Comparison of ENCODE assay signal across 17 cellular contexts in genomic region chr9:137564817-137565411, GRCh38.
"Had no signal": no experiment of that assay in that cellular context is flagged by ENCODE, and none has a peak within 500 bp of the region (broad histone marks: within the 10 kb centered on the region; RNA-seq: fewer than 3 reads in every experiment).

No MANE protein-coding gene starts in this region.

- H3K27ac ChIP-seq: epithelial cell of prostate, hepatocyte, parathyroid adenoma, right lobe of liver, testis had no signal

- H3K9me3 ChIP-seq: right lobe of liver, testis had no signal

- H3K4me1 Mint-ChIP-seq: endodermal cell had no signal

- H3K27me3 ChIP-seq: hepatocyte, right lobe of liver, testis had no signal

- DNase-seq: activated CD4-positive, alpha-beta T cell treated with anti-CD3 and anti-CD28 coated beads, Interleukin-2, amount 50 U/mL, for 1 hour; activated naive CD4-positive, alpha-beta T cell treated with anti-CD3 and anti-CD28 coated beads for 36 hours; amniotic stem cell; endodermal cell; foreskin fibroblast; naive thymus-derived CD4-positive, alpha-beta T cell; right lobe of liver; small intestine; stimulated activated CD4-positive, alpha-beta T cell treated with anti-CD3 and anti-CD28 coated beads, Interleukin-4, amount 100 ng/mL, for 1 hour; T-helper 1 cell; T1000; testis had no signal

- H3K4me1 ChIP-seq: parathyroid adenoma, testis had no signal

- H3K27ac Mint-ChIP-seq: activated naive CD4-positive, alpha-beta T cell treated with anti-CD3 and anti-CD28 coated beads for 36 hours; endodermal cell; memory B cell; type B pancreatic cell had no signal

- ATAC-seq: naive thymus-derived CD4-positive, alpha-beta T cell had no signal

- H3K4me2 ChIP-seq: hepatocyte had no signal

- H3K9ac ChIP-seq: parathyroid adenoma had no signal

- H3K9me3 Mint-ChIP-seq: activated naive CD4-positive, alpha-beta T cell treated with anti-CD3 and anti-CD28 coated beads for 36 hours; naive thymus-derived CD4-positive, alpha-beta T cell; type B pancreatic cell had no signal

- H2AFZ ChIP-seq: hepatocyte, parathyroid adenoma had no signal

- H3K79me2 ChIP-seq: hepatocyte had no signal

- H3K27me3 Mint-ChIP-seq: memory B cell; naive thymus-derived CD4-positive, alpha-beta T cell; type B pancreatic cell had no signal

- H3K4me3 ChIP-seq: hepatocyte, right lobe of liver, testis had no signal

- H3K4me3 Mint-ChIP-seq: activated naive CD4-positive, alpha-beta T cell treated with anti-CD3 and anti-CD28 coated beads for 36 hours; endodermal cell; memory B cell; naive thymus-derived CD4-positive, alpha-beta T cell; type B pancreatic cell had no signal
